Comparison of ENCODE assay signal across 1 cellular context in the genomic region with DNA sequence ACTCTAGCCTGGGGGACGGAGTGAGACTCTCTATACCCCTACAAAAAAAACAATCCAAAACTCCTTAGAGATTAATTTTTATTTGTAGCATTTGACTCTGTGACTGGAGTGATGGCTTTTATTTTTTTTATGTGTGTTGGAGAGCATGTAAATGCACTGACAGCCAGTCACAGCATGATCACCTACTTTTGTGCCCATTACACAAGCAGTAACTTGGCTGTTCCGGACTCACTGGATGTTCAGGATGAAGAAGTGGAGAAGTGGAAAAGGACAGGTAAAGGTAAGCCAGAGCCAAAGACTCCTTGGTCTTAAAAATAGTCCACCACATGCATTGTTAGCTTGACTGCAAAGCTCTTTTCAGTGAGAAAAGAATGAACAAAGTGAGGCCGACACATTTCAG.
TF ChIP-seq lines count a peak whose summit lies in the region.

No MANE protein-coding gene starts in this region.

TF ChIP-seq in HepG2, 621 proteins besides CTCF, POLR2A, EP300 and RAD21 (continued from another document):
- TF ChIP-seq, protein P1, sequence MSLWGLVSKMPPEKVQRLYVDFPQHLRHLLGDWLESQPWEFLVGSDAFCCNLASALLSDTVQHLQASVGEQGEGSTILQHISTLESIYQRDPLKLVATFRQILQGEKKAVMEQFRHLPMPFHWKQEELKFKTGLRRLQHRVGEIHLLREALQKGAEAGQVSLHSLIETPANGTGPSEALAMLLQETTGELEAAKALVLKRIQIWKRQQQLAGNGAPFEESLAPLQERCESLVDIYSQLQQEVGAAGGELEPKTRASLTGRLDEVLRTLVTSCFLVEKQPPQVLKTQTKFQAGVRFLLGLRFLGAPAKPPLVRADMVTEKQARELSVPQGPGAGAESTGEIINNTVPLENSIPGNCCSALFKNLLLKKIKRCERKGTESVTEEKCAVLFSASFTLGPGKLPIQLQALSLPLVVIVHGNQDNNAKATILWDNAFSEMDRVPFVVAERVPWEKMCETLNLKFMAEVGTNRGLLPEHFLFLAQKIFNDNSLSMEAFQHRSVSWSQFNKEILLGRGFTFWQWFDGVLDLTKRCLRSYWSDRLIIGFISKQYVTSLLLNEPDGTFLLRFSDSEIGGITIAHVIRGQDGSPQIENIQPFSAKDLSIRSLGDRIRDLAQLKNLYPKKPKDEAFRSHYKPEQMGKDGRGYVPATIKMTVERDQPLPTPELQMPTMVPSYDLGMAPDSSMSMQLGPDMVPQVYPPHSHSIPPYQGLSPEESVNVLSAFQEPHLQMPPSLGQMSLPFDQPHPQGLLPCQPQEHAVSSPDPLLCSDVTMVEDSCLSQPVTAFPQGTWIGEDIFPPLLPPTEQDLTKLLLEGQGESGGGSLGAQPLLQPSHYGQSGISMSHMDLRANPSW (CRISPR knock-in tag; IDR thresholded peaks at IDR 0.05; ENCODE audit: borderline replicate concordance), result no peak
- TF ChIP-seq, protein P2, sequence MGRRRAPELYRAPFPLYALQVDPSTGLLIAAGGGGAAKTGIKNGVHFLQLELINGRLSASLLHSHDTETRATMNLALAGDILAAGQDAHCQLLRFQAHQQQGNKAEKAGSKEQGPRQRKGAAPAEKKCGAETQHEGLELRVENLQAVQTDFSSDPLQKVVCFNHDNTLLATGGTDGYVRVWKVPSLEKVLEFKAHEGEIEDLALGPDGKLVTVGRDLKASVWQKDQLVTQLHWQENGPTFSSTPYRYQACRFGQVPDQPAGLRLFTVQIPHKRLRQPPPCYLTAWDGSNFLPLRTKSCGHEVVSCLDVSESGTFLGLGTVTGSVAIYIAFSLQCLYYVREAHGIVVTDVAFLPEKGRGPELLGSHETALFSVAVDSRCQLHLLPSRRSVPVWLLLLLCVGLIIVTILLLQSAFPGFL (CRISPR knock-in tag; IDR thresholded peaks at IDR 0.05), result no peak
- TF ChIP-seq, protein P3, sequence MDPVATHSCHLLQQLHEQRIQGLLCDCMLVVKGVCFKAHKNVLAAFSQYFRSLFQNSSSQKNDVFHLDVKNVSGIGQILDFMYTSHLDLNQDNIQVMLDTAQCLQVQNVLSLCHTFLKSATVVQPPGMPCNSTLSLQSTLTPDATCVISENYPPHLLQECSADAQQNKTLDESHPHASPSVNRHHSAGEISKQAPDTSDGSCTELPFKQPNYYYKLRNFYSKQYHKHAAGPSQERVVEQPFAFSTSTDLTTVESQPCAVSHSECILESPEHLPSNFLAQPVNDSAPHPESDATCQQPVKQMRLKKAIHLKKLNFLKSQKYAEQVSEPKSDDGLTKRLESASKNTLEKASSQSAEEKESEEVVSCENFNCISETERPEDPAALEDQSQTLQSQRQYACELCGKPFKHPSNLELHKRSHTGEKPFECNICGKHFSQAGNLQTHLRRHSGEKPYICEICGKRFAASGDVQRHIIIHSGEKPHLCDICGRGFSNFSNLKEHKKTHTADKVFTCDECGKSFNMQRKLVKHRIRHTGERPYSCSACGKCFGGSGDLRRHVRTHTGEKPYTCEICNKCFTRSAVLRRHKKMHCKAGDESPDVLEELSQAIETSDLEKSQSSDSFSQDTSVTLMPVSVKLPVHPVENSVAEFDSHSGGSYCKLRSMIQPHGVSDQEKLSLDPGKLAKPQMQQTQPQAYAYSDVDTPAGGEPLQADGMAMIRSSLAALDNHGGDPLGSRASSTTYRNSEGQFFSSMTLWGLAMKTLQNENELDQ (CRISPR knock-in tag; IDR thresholded peaks at IDR 0.05; ENCODE audit: borderline replicate concordance), result no peak
- TF ChIP-seq ZNF564 (CRISPR knock-in tag; IDR thresholded peaks at IDR 0.05) (no peak), SYNCRIP (IDR thresholded peaks at IDR 0.05; ENCODE audit: insufficient read depth, low read depth, low read length) (no peak), MTA3 (CRISPR knock-in tag; IDR thresholded peaks at IDR 0.05) (no peak), ZNF441 (CRISPR knock-in tag; IDR thresholded peaks at IDR 0.05; ENCODE audit: borderline replicate concordance) (no peak), DMAP1 (CRISPR knock-in tag; IDR thresholded peaks at IDR 0.05) (no peak)
- TF ChIP-seq, protein P4, sequence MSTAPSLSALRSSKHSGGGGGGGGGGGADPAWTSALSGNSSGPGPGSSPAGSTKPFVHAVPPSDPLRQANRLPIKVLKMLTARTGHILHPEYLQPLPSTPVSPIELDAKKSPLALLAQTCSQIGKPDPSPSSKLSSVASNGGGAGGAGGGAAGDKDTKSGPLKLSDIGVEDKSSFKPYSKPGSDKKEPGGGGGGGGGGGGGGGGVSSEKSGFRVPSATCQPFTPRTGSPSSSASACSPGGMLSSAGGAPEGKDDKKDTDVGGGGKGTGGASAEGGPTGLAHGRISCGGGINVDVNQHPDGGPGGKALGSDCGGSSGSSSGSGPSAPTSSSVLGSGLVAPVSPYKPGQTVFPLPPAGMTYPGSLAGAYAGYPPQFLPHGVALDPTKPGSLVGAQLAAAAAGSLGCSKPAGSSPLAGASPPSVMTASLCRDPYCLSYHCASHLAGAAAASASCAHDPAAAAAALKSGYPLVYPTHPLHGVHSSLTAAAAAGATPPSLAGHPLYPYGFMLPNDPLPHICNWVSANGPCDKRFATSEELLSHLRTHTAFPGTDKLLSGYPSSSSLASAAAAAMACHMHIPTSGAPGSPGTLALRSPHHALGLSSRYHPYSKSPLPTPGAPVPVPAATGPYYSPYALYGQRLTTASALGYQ (CRISPR knock-in tag; IDR thresholded peaks at IDR 0.05), result no peak
- TF ChIP-seq, protein P5, sequence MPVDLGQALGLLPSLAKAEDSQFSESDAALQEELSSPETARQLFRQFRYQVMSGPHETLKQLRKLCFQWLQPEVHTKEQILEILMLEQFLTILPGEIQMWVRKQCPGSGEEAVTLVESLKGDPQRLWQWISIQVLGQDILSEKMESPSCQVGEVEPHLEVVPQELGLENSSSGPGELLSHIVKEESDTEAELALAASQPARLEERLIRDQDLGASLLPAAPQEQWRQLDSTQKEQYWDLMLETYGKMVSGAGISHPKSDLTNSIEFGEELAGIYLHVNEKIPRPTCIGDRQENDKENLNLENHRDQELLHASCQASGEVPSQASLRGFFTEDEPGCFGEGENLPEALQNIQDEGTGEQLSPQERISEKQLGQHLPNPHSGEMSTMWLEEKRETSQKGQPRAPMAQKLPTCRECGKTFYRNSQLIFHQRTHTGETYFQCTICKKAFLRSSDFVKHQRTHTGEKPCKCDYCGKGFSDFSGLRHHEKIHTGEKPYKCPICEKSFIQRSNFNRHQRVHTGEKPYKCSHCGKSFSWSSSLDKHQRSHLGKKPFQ (CRISPR knock-in tag; IDR thresholded peaks at IDR 0.05; ENCODE audit: insufficient replicate concordance), result no peak
- TF ChIP-seq, protein P6, sequence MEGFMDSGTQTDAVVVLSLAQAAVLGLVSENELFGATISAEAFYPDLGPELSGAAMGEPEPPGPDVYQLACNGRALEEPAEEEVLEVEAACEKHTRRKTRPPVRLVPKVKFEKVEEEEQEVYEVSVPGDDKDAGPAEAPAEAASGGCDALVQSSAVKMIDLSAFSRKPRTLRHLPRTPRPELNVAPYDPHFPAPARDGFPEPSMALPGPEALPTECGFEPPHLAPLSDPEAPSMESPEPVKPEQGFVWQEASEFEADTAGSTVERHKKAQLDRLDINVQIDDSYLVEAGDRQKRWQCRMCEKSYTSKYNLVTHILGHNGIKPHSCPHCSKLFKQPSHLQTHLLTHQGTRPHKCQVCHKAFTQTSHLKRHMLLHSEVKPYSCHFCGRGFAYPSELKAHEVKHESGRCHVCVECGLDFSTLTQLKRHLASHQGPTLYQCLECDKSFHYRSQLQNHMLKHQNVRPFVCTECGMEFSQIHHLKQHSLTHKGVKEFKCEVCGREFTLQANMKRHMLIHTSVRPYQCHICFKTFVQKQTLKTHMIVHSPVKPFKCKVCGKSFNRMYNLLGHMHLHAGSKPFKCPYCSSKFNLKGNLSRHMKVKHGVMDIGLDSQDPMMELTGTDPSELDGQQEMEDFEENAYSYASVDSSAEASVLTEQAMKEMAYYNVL (CRISPR knock-in tag; IDR thresholded peaks at IDR 0.05; ENCODE audit: borderline replicate concordance), result no peak
